In genomic region chr15:99944131-99944530, GRCh38 we compare ENCODE assay signal across 16 cellular contexts.
A peak's percentile ranks its signal among the peaks of the same experiment; 100 is the strongest.
DNase-seq lines count a peak whose midpoint lies in the region; ATAC-seq and TF ChIP-seq lines count a peak whose summit lies in the region.
"Had no signal": no experiment of that assay in that cellular context is flagged by ENCODE, and none has a peak within 500 bp of the region (broad histone marks: within the 10 kb centered on the region; RNA-seq: fewer than 3 reads in every experiment).

No MANE protein-coding gene starts in this region.

- peaks cover 3% of the 10 kb centered on the region for H3K36me3 Mint-ChIP-seq in activated CD8-positive, alpha-beta memory T cell treated with anti-CD3 and anti-CD28 coated beads, Interleukin-2, amount 10 ng/mL, durations not matched to agents 7 days and 5 days
- H3K36me3 Mint-ChIP-seq in osteocyte (ENCODE audit: unreplicated experiment), result peaks cover 2% of the 10 kb centered on the region

- H3K4me3 Mint-ChIP-seq in activated CD8-positive, alpha-beta memory T cell treated with anti-CD3 and anti-CD28 coated beads, Interleukin-2, amount 10 ng/mL, durations not matched to agents 7 days and 5 days, result no peak overlapping the region
- no peak overlapping the region for H3K4me3 Mint-ChIP-seq in osteocyte (ENCODE audit: unreplicated experiment)
- H3K4me3 Mint-ChIP-seq: CD8-positive, alpha-beta memory T cell; GM23338 had no signal

- no peak overlapping the region for H3K27ac Mint-ChIP-seq in activated CD8-positive, alpha-beta memory T cell treated with anti-CD3 and anti-CD28 coated beads, Interleukin-2, amount 10 ng/mL, durations not matched to agents 7 days and 5 days
- no peak overlapping the region for H3K27ac Mint-ChIP-seq in osteocyte (ENCODE audit: unreplicated experiment)
- H3K27ac Mint-ChIP-seq: CD8-positive, alpha-beta memory T cell; GM23338 had no signal

- H3K9me3 ChIP-seq in esophagus muscularis mucosa, result peaks cover 0 to 40% (median 33%) of the 10 kb centered on the region in 4 donors
- H3K9me3 ChIP-seq in psoas muscle, result peaks cover 36% of the 10 kb centered on the region
- H3K9me3 ChIP-seq: Caco-2 had no signal

- no peak overlapping the region for H3K27ac ChIP-seq in esophagus muscularis mucosa (replicated peaks in 1 of 4)
- no peak overlapping the region for H3K27ac ChIP-seq in psoas muscle
- H3K27ac ChIP-seq: BLaER1 had no signal

- H3K27me3 Mint-ChIP-seq in activated CD8-positive, alpha-beta memory T cell treated with anti-CD3 and anti-CD28 coated beads, Interleukin-2, amount 10 ng/mL, durations not matched to agents 7 days and 5 days, result peaks cover 3% of the 10 kb centered on the region
- H3K27me3 Mint-ChIP-seq in osteocyte (ENCODE audit: unreplicated experiment), result peaks cover 13% of the 10 kb centered on the region

- TF ChIP-seq EP300 in esophagus muscularis mucosa (IDR thresholded peaks at IDR 0.05), result no peak

- no peak for TF ChIP-seq CTCF in esophagus muscularis mucosa (IDR thresholded peaks at IDR 0.05)
- no peak for TF ChIP-seq CTCF in osteocyte (IDR thresholded peaks at IDR 0.05)
- TF ChIP-seq CTCF in psoas muscle (IDR thresholded peaks at IDR 0.05), result no peak

- H3K27me3 ChIP-seq in esophagus muscularis mucosa (no peaks in the 10 kb centered on the region), psoas muscle (ENCODE audit: insufficient read depth in 3 of 3, low read length in 2 of 3) (peaks cover 0 to 2% (median 0%) of the 10 kb centered on the region in 3 donors)
- H3K27me3 ChIP-seq: BLaER1 had no signal

- no peak for TF ChIP-seq POLR2A in esophagus muscularis mucosa (IDR thresholded peaks at IDR 0.05; ENCODE audit: low read depth)

- peaks cover 19% of the 10 kb centered on the region for H3K9me3 Mint-ChIP-seq in activated CD8-positive, alpha-beta memory T cell treated with anti-CD3 and anti-CD28 coated beads, Interleukin-2, amount 10 ng/mL, durations not matched to agents 7 days and 5 days (ENCODE audit: low read depth)
- peaks cover 41% of the 10 kb centered on the region for H3K9me3 Mint-ChIP-seq in osteocyte (ENCODE audit: unreplicated experiment)

- CTCF ChIA-PET in activated CD8-positive, alpha-beta memory T cell treated with anti-CD3 and anti-CD28 coated beads, Interleukin-2, amount 10 ng/mL, durations not matched to agents 7 days and 5 days (lab: Charles Lee), result no interaction called here

- DNase-seq in activated CD8-positive, alpha-beta memory T cell treated with anti-CD3 and anti-CD28 coated beads for 24 hours, result peak; percentile 35
- no peak for DNase-seq in activated CD8-positive, alpha-beta memory T cell treated with anti-CD3 and anti-CD28 coated beads, Interleukin-2, amount 10 ng/mL, durations not matched to agents 7 days and 5 days
- peak; percentile 39 for DNase-seq in esophagus muscularis mucosa (ENCODE audit: extremely low spot score)
- DNase-seq in osteocyte (ENCODE audit: extremely low spot score, unreplicated experiment), result peak; percentile 75
- DNase-seq in NCI-H2171 (lab: John Stamatoyannopoulos, UW), result no peak
- no peak for DNase-seq in psoas muscle
- no peak for DNase-seq in NCI-H82 (lab: John Stamatoyannopoulos, UW)
- DNase-seq: 8988T; AML-193; Caco-2; CD8-positive, alpha-beta memory T cell; DMS53; GF-D8; H7 had no signal

- H3K36me3 ChIP-seq in esophagus muscularis mucosa, result no peaks in the 10 kb centered on the region
- H3K36me3 ChIP-seq in psoas muscle (ENCODE audit: insufficient read depth in 1 of 2, low read depth in 1 of 2), result no peaks in the 10 kb centered on the region
- H3K36me3 ChIP-seq: BLaER1 had no signal

- H3K4me1 ChIP-seq in esophagus muscularis mucosa (no peaks in the 10 kb centered on the region), psoas muscle (no peaks in the 10 kb centered on the region)
- H3K4me1 ChIP-seq: BLaER1, Caco-2 had no signal

- H3K4me1 Mint-ChIP-seq in activated CD8-positive, alpha-beta memory T cell treated with anti-CD3 and anti-CD28 coated beads, Interleukin-2, amount 10 ng/mL, durations not matched to agents 7 days and 5 days, result no peaks in the 10 kb centered on the region
- H3K4me1 Mint-ChIP-seq in osteocyte (ENCODE audit: unreplicated experiment), result no peaks in the 10 kb centered on the region
- H3K4me1 Mint-ChIP-seq: CD8-positive, alpha-beta memory T cell; GM23338 had no signal

- intact Hi-C loops in esophagus muscularis mucosa (cut with DNase I), result no loop called here
- intact Hi-C loops in psoas muscle (cut with DNase I), result no loop called here

- ATAC-seq in activated CD8-positive, alpha-beta memory T cell treated with anti-CD3 and anti-CD28 coated beads, Interleukin-2, amount 10 ng/mL, durations not matched to agents 7 days and 5 days, result no peak
- ATAC-seq in psoas muscle, result no peak
- ATAC-seq: GM23338 had no signal

- WGBS in esophagus muscularis mucosa, result 88% methylated on average over 1 of the region's 1 CpG
- 97 to 100% (median 100%) methylated on average over 1 of the region's 1 CpG for WGBS in psoas muscle, 3 donors

- H3K4me3 ChIP-seq in esophagus muscularis mucosa, result no peak overlapping the region
- H3K4me3 ChIP-seq in psoas muscle, result no peak overlapping the region
- H3K4me3 ChIP-seq: BLaER1, GM23338 had no signal

Comparison
In these comparisons a context has a peak if more than half of its experiments do, and no peak if none do; other contexts are left out.
1. DNase-seq: peak in activated CD8-positive, alpha-beta memory T cell treated with anti-CD3 and anti-CD28 coated beads for 24 hours (single experiment), esophagus muscularis mucosa (single experiment) and osteocyte (single experiment); none in activated CD8-positive, alpha-beta memory T cell treated with anti-CD3 and anti-CD28 coated beads, Interleukin-2, amount 10 ng/mL, durations not matched to agents 7 days and 5 days (single experiment), NCI-H2171 (single experiment), psoas muscle (0 of 2) and NCI-H82 (single experiment).